ENCODE assay signal across 20 cellular contexts in the genomic region with DNA sequence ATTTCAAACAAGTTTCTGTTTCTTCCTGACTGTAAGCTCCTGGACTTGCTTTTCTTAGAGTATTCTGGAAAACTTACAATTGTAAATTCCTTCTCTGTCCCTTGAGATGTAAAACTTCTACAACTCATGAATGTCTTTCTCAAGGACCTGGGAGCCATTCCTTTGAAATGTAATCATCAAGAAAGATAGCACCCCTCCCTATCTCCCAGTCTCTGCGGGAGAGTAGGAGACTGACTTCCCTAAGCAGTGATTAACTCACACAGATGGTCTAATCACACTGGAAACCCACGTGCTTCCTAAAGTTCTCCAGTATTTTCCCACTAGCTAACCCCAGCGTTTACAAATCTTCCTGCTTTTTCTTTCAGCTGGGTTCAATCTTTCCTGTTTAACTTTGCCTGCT.
DNase-seq lines count a peak whose midpoint lies in the region; ATAC-seq and TF ChIP-seq lines count a peak whose summit lies in the region.
"Had no signal": no experiment of that assay in that cellular context is flagged by ENCODE, and none has a peak within 500 bp of the region (broad histone marks: within the 10 kb centered on the region; RNA-seq: fewer than 3 reads in every experiment).

No MANE protein-coding gene starts in this region.

- no peaks in the 10 kb centered on the region for H3K9me3 ChIP-seq in NT2/D1 (ENCODE audit: insufficient read depth, low read length)
- H3K9me3 ChIP-seq in testis, result no peaks in the 10 kb centered on the region
- H3K9me3 ChIP-seq: BLaER1, tibial artery had no signal

- intact Hi-C loops in testis (cut with DNase I; ENCODE audit: low total_unique reads), result no loop called here

- POLR2A ChIA-PET in GM10248 (lab: Yijun Ruan, JAX), result no interaction called here

- CTCF ChIA-PET in GM10248 (lab: Yijun Ruan, JAX), result interaction anchor here (2.2 kb wide), 1 partner anchor 13 kb away, joined by 6 read pairs; no protein-coding TSS in a partner anchor

- H3K4me3 ChIP-seq in NT2/D1 (ENCODE audit: insufficient read length, low read depth), result no peak overlapping the region
- no peak overlapping the region for H3K4me3 ChIP-seq in epithelial cell of esophagus (ENCODE audit: low read length)
- H3K4me3 ChIP-seq in testis, result no peak overlapping the region
- H3K4me3 ChIP-seq: BLaER1, tibial artery had no signal

- H3K9ac ChIP-seq in NT2/D1 (ENCODE audit: insufficient read length, low read depth), result no peak overlapping the region
- H3K9ac ChIP-seq: BLaER1 had no signal

- no peak overlapping the region for H3K27ac ChIP-seq in testis
- H3K27ac ChIP-seq: BLaER1, tibial artery had no signal

- TF ChIP-seq CTCF in epithelial cell of esophagus (IDR thresholded peaks at IDR 0.05; ENCODE audit: insufficient read depth, low read depth, low read length, missing control alignments), result no peak
- no peak for TF ChIP-seq CTCF in GM10248 (IDR thresholded peaks at IDR 0.05; ENCODE audit: control extremely low read depth, extremely low read depth, low read depth, missing control alignments)
- TF ChIP-seq CTCF in testis (IDR thresholded peaks at IDR 0.05), result no peak

- TF ChIP-seq POLR2A in testis (IDR thresholded peaks at IDR 0.05), result no peak

- WGBS in testis, 2 donors, result 27 to 30% methylated on average over 3 of the region's 3 CpGs

- H3K27me3 ChIP-seq in NT2/D1 (ENCODE audit: insufficient read depth, insufficient read length) (peaks cover 6% of the 10 kb centered on the region), testis (no peaks in the 10 kb centered on the region)
- H3K27me3 ChIP-seq: BLaER1 had no signal

- no peaks in the 10 kb centered on the region for H3K4me1 ChIP-seq in NT2/D1 (ENCODE audit: insufficient read depth, insufficient read length)
- no peaks in the 10 kb centered on the region for H3K4me1 ChIP-seq in testis
- H3K4me1 ChIP-seq: tibial artery had no signal

- H3K36me3 ChIP-seq in NT2/D1 (ENCODE audit: insufficient read depth, insufficient read length, low read length) (no peaks in the 10 kb centered on the region), testis (ENCODE audit: low read depth, missing control alignments) (no peaks in the 10 kb centered on the region)
- H3K36me3 ChIP-seq: BLaER1, tibial artery had no signal

- DNase-seq in GM04503 (ENCODE audit: low read depth), result peak; percentile 9
- DNase-seq in NT2/D1 (ENCODE audit: low read depth, low spot score), result peak; percentile 43
- peak; percentile 46 for DNase-seq in epithelial cell of esophagus (ENCODE audit: low read depth)
- DNase-seq in kidney tubule cell (ENCODE audit: low spot score), result peak; percentile 64
- DNase-seq in GM10248 (ENCODE audit: extremely low spot score), result no peak
- DNase-seq in testis, result no peak
- no peak for DNase-seq in stimulated activated CD4-positive, alpha-beta T cell treated with anti-CD3 and anti-CD28 coated beads, Interleukin-12 subunit alpha, Interleukin-12 subunit beta, amount 100 ng/mL, for 4 hours
- DNase-seq: activated CD4-positive, alpha-beta T cell treated with anti-CD3 and anti-CD28 coated beads, Interleukin-2, amount 10 ng/mL, durations not matched to agents 24 days and 14 days; activated naive CD4-positive, alpha-beta T cell treated with anti-CD3 and anti-CD28 coated beads, Interleukin-2, amount 50 U/mL, for 16 hours; caudate nucleus; effector memory CD4-positive, alpha-beta T cell; H9; KG1; NCI-H1105; NCI-H774; nephron progenitor cell; tibial artery had no signal

- ATAC-seq in HG02870 (IDR thresholded peaks at IDR 0.05; ENCODE audit: unreplicated experiment), result no peak
- ATAC-seq: stimulated activated memory B cell treated with anti-CD40 and anti-IgM and Interleukin-4, amounts not matched to agents 10 μg/mL and 1 μg/mL and 100 μg/mL, for 72 hours had no signal

Comparison
In these comparisons a context has a peak if more than half of its experiments do, and no peak if none do; other contexts are left out.
1. DNase-seq: peak in GM04503 (single experiment), NT2/D1 (single experiment), epithelial cell of esophagus (single experiment) and kidney tubule cell (single experiment); none in GM10248 (single experiment), testis (single experiment) and stimulated activated CD4-positive, alpha-beta T cell treated with anti-CD3 and anti-CD28 coated beads, Interleukin-12 subunit alpha, Interleukin-12 subunit beta, amount 100 ng/mL, for 4 hours (single experiment).